In the genomic region with DNA sequence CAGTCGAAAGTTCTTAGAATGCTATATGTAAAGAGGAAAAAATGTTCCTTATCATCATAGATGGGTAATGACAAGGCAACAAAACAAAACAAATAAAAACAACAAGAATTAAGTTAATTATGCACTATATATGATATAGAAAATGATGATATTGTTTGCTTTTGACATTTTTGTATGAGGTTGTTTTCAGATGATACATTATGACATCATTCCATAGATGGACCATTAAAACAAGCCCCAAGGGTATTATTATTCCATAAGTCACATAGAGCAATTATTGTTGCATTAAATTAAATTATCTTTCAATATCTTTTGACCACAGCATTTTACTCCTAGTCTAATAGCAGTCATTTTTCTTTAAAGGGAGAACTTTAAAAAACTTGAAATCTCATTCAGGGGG, we compare ENCODE assay signal across 19 cellular contexts.
"Had no signal": no experiment of that assay in that cellular context is flagged by ENCODE, and none has a peak within 500 bp of the region (broad histone marks: within the 10 kb centered on the region; RNA-seq: fewer than 3 reads in every experiment).

No MANE protein-coding gene starts in this region.

- H3K36me3 ChIP-seq: sigmoid colon, thoracic aorta had no signal

- FAIRE-seq: keratinocyte had no signal

- H3K4me3 ChIP-seq: body of pancreas, sigmoid colon, smooth muscle cell, thoracic aorta had no signal

- H3K9me3 ChIP-seq: body of pancreas, sigmoid colon, thoracic aorta had no signal

- ATAC-seq: body of pancreas; foreskin keratinocyte; left colon; stimulated activated naive B cell treated with anti-CD40 and anti-IgM and Interleukin-4, amounts not matched to agents 10 μg/mL and 1 μg/mL and 100 μg/mL, for 72 hours had no signal

- H3K27ac ChIP-seq: body of pancreas, foreskin keratinocyte, sigmoid colon, thoracic aorta had no signal

- H3K4me1 ChIP-seq: body of pancreas, foreskin keratinocyte, sigmoid colon had no signal

- DNase-seq: activated CD4-positive, alpha-beta T cell treated with anti-CD3 and anti-CD28 coated beads, Interleukin-2, amount 50 U/mL, for 4 hours; activated CD4-positive, CD25-positive, alpha-beta regulatory T cell treated with anti-CD3 and anti-CD28 coated beads, Interleukin-2, amount 50 U/mL, for 72 hours; activated naive CD4-positive, alpha-beta T cell treated with Interleukin-2 at 50 U/mL for 16 hours; activated T-cell treated with anti-CD3 and anti-CD28 coated beads, Interleukin-2, amount 50 U/mL, for 48 hours; anterior cingulate cortex; body of pancreas; dermis blood vessel endothelial cell; effector memory CD4-positive, alpha-beta T cell; foreskin keratinocyte; left colon; sigmoid colon; stimulated activated CD4-positive, alpha-beta T cell treated with anti-CD3 and anti-CD28 coated beads, Interleukin-15, amount 100 ng/mL, for 24 hours; stimulated activated CD4-positive, alpha-beta T cell treated with anti-CD3 and anti-CD28 coated beads, Interleukin-2, amount 100 ng/mL, for 48 hours; stimulated activated CD8-positive, alpha-beta memory T cell treated with anti-CD3 and anti-CD28 coated beads, Interleukin-4, amount 100 ng/mL, for 48 hours; stimulated activated naive B cell treated with anti-CD40 and anti-IgM and Interleukin-4, amounts not matched to agents 10 μg/mL and 1 μg/mL and 100 μg/mL, for 72 hours; SW 1271 had no signal

- H3K4me2 ChIP-seq: smooth muscle cell had no signal
